Comparison of ENCODE assay signal across 8 cellular contexts in the genomic region with DNA sequence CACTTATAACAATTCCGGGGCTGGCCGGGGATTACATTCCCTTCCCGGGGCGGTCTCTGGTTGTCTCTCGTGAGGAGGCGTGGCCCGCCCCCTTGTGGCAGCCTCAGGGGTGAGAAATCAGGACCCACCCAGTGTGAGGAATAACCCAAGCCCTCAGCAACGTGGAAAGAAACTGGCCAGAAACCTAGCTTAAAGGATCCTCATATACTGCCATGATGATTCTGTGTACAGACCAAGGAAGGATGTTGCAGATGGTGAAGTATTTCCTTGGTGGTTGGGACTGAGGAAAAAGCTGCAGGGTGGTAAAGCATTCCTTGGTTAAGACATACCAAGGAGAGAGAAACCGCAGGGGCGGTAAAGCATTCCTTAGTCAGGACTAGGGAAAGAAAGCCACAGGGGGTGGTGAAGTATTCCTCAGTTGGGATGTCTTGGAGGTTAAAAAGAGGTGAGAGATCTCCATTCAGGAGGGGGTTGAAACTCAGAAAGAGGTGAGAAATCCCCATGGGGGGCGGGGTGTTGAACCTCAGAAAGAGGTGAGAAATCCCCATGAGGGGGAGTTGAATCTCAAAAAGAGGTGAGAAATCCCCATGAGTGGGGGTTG.
DNase-seq lines count a peak whose midpoint lies in the region; ATAC-seq and TF ChIP-seq lines count a peak whose summit lies in the region.

No MANE protein-coding gene starts in this region.

- H3K27ac Mint-ChIP-seq in CD8-positive, alpha-beta T cell, result no peak overlapping the region

- POLR2A ChIA-PET in CD8-positive, alpha-beta T cell (lab: Charles Lee), result interaction anchor here (0.6 kb wide), 1 partner anchor 47 kb away, joined by 4 read pairs; no protein-coding TSS in a partner anchor

- ATAC-seq in DND-41 (ENCODE audit: insufficient read depth, low read depth), result no peak
- ATAC-seq in HG03469 (IDR thresholded peaks at IDR 0.05; ENCODE audit: unreplicated experiment), result no peak
- ATAC-seq in CD8-positive, alpha-beta T cell, result no peak
- no peak for ATAC-seq in HG02840 (IDR thresholded peaks at IDR 0.05; ENCODE audit: low FRiP score, unreplicated experiment)

- no peaks in the 10 kb centered on the region for H4K20me1 ChIP-seq in DND-41 (ENCODE audit: insufficient read depth, low read length)

- peak; percentile 35 for TF ChIP-seq CTCF in DND-41 (IDR thresholded peaks at IDR 0.05; ENCODE audit: borderline replicate concordance, extremely low read depth, low read length, poor library complexity, severe bottlenecking)
- peak; percentile 59 for TF ChIP-seq CTCF in choroid plexus epithelial cell (conservative IDR thresholded peaks at IDR 0.05; ENCODE audit: low read depth, low read length)
- TF ChIP-seq CTCF in CD8-positive, alpha-beta T cell (IDR thresholded peaks at IDR 0.05), result no peak

- H3K79me2 ChIP-seq in DND-41 (ENCODE audit: insufficient read depth, low read length), result no peaks in the 10 kb centered on the region

- H3K4me1 Mint-ChIP-seq in CD8-positive, alpha-beta T cell (ENCODE audit: low read depth), result peaks cover 12% of the 10 kb centered on the region

- no peak overlapping the region for H3K9ac ChIP-seq in DND-41 (ENCODE audit: low read depth, low read length)
- H3K9ac ChIP-seq in HUES48 (ENCODE audit: low read depth, low read length), result peak overlapping the region; percentile 44; the same call in 1 of the 2 replicates

- H3K4me2 ChIP-seq in DND-41 (ENCODE audit: insufficient read depth, low read length), result no peak overlapping the region

- H3K36me3 Mint-ChIP-seq in CD8-positive, alpha-beta T cell, result peaks cover 17% of the 10 kb centered on the region

- H3K4me3 Mint-ChIP-seq in CD8-positive, alpha-beta T cell, result no peak overlapping the region

- H3K36me3 ChIP-seq in DND-41 (ENCODE audit: insufficient read depth, low read length), result no peaks in the 10 kb centered on the region; the same call in 1 of the 2 replicates
- H3K36me3 ChIP-seq in HUES48 (ENCODE audit: control insufficient read depth, insufficient read depth, low read length), result no peaks in the 10 kb centered on the region
- H3K36me3 ChIP-seq in CD8-positive, alpha-beta T cell (ENCODE audit: insufficient read depth, low read length), result no peaks in the 10 kb centered on the region

- H2AFZ ChIP-seq in DND-41 (ENCODE audit: low read depth, low read length), result no peak overlapping the region

- H3K27me3 ChIP-seq in DND-41 (ENCODE audit: insufficient read depth, low read length, poor library complexity), result no peaks in the 10 kb centered on the region
- H3K27me3 ChIP-seq in HUES48 (ENCODE audit: control insufficient read depth, insufficient read depth, low read length), result peaks cover 4% of the 10 kb centered on the region; the same call in 1 of the 2 replicates
- H3K27me3 ChIP-seq in CD8-positive, alpha-beta T cell (ENCODE audit: insufficient read depth, low read length), result no peaks in the 10 kb centered on the region

- no peaks in the 10 kb centered on the region for H3K9me3 ChIP-seq in DND-41 (ENCODE audit: insufficient read depth, low read length, severe bottlenecking)
- H3K9me3 ChIP-seq in HUES48 (ENCODE audit: control insufficient read depth, insufficient read depth, low read length), result no peaks in the 10 kb centered on the region
- no peaks in the 10 kb centered on the region for H3K9me3 ChIP-seq in CD8-positive, alpha-beta T cell (ENCODE audit: low read length)

- no peaks in the 10 kb centered on the region for H3K9me3 Mint-ChIP-seq in CD8-positive, alpha-beta T cell

- H3K27ac ChIP-seq in DND-41 (ENCODE audit: low read length) (no peak overlapping the region), HUES48 (ENCODE audit: low read depth, low read length) (peak overlapping the region; percentile 92)
- H3K27ac ChIP-seq in CD8-positive, alpha-beta T cell (ENCODE audit: low read depth, low read length), result no peak overlapping the region

- intact Hi-C loops in CD8-positive, alpha-beta T cell (cut with DNase I, micrococcal nuclease), result no loop called here

- H3K4me1 ChIP-seq in DND-41 (ENCODE audit: insufficient read depth, low read length) (no peaks in the 10 kb centered on the region), HUES48 (ENCODE audit: control insufficient read depth, insufficient read depth, low read length) (peaks cover 60% of the 10 kb centered on the region)
- H3K4me1 ChIP-seq in CD8-positive, alpha-beta T cell (ENCODE audit: insufficient read depth, low read length), result no peaks in the 10 kb centered on the region

- H3K27me3 Mint-ChIP-seq in CD8-positive, alpha-beta T cell (ENCODE audit: low read depth), result no peaks in the 10 kb centered on the region

- CTCF ChIA-PET in CD8-positive, alpha-beta T cell (lab: Charles Lee), result no interaction called here

- peak; percentile 7 for DNase-seq in DND-41
- peak; percentile 95 for DNase-seq in choroid plexus epithelial cell (ENCODE audit: low read depth)
- DNase-seq in non-pigmented ciliary epithelial cell (ENCODE audit: low read depth), result peak; percentile 89
- DNase-seq in AG08395 (ENCODE audit: low spot score), result no peak
- no peak for DNase-seq in CD8-positive, alpha-beta T cell

- H3K4me3 ChIP-seq in DND-41 (ENCODE audit: low read depth in 1 of 2, low read length in 2 of 2) (no peak overlapping the region), HUES48 (ENCODE audit: low read depth, low read length) (peak overlapping the region; percentile 49), choroid plexus epithelial cell (ENCODE audit: low read depth, low read length) (no peak overlapping the region)
- H3K4me3 ChIP-seq in CD8-positive, alpha-beta T cell (ENCODE audit: low read depth, low read length), result no peak overlapping the region

Comparison
In these comparisons a context has a peak if more than half of its experiments do, and no peak if none do; other contexts are left out.
1. DNase-seq: peak in DND-41 (single experiment), choroid plexus epithelial cell (single experiment) and non-pigmented ciliary epithelial cell (single experiment); none in AG08395 (single experiment) and CD8-positive, alpha-beta T cell (0 of 7).